Comparison of ENCODE assay signal across 21 cellular contexts in genomic region chr4:142475663-142476062, GRCh38.
DNase-seq lines count a peak whose midpoint lies in the region; ATAC-seq, FAIRE-seq and TF ChIP-seq lines count a peak whose summit lies in the region.
"Had no signal": no experiment of that assay in that cellular context is flagged by ENCODE, and none has a peak within 500 bp of the region (broad histone marks: within the 10 kb centered on the region; RNA-seq: fewer than 3 reads in every experiment).

No MANE protein-coding gene starts in this region.

- intact Hi-C loops in vagina (cut with DNase I), result no loop called here

- H3K9ac ChIP-seq in SK-N-SH (no peak overlapping the region), mesenchymal stem cell (ENCODE audit: low read length) (no peak overlapping the region)

- DNase-seq in HCEC 1CT (peak; percentile 28), SK-N-SH (no peak), fibroblast of gingiva (ENCODE audit: low read depth) (peak; percentile 67), mesenchymal stem cell (no peak), GM19238 (ENCODE audit: insufficient read length, low spot score) (no peak), vagina (ENCODE audit: extremely low spot score in 2 of 2) (no peak)
- DNase-seq: activated B cell treated with CpG ODN at 0.5 μM for 24 hours; activated CD8-positive, alpha-beta T cell treated with anti-CD3 and anti-CD28 coated beads, Interleukin-2, amount 10 ng/mL, durations not matched to agents 7 days and 5 days; COR-L47; effector memory CD4-positive, alpha-beta T cell; GF-D8; NCI-H1436 treated with DMSO at 0.1 percent for 48 hours; NCI-H446 treated with DMSO at 0.1 percent for 48 hours; occipital lobe; SHP77; sigmoid colon; stimulated activated CD4-positive, alpha-beta T cell treated with anti-CD3 and anti-CD28 coated beads, Interleukin-2, amount 100 ng/mL, for 48 hours had no signal

- H3K36me3 ChIP-seq in SK-N-SH (replicated peaks in 1 of 2; ENCODE audit: control insufficient read depth in 1 of 2, insufficient read depth in 2 of 2, low read length in 1 of 2) (no peaks in the 10 kb centered on the region), mesenchymal stem cell (ENCODE audit: control insufficient read depth in 1 of 2, insufficient read depth in 2 of 2, low read depth in 1 of 2, low read length in 2 of 2) (no peaks in the 10 kb centered on the region), vagina (no peaks in the 10 kb centered on the region)
- H3K36me3 ChIP-seq: sigmoid colon had no signal

- H3K4me1 ChIP-seq in SK-N-SH (ENCODE audit: control insufficient read depth in 1 of 2, insufficient read depth in 2 of 2, low read depth in 1 of 2, low read length in 1 of 2) (no peaks in the 10 kb centered on the region; a peak in 1 of 4 replicates), mesenchymal stem cell (ENCODE audit: control insufficient read depth, insufficient read depth, low read depth, low read length) (peaks cover 7% of the 10 kb centered on the region), vagina (no peaks in the 10 kb centered on the region)
- H3K4me1 ChIP-seq: sigmoid colon had no signal

- H3K27ac ChIP-seq in SK-N-SH (ENCODE audit: low read depth in 2 of 2, low read length in 1 of 2) (no peak overlapping the region), mesenchymal stem cell (ENCODE audit: low read length, poor library complexity, severe bottlenecking) (no peak overlapping the region), vagina (no peak overlapping the region)
- H3K27ac ChIP-seq: sigmoid colon had no signal

- H2BK12ac ChIP-seq in mesenchymal stem cell (ENCODE audit: low read length in 2 of 2), result no peak overlapping the region

- no peak overlapping the region for H2BK120ac ChIP-seq in mesenchymal stem cell (ENCODE audit: low read depth, low read length)

- H4K8ac ChIP-seq in mesenchymal stem cell (ENCODE audit: low read length), result no peak overlapping the region

- H4K91ac ChIP-seq in mesenchymal stem cell (ENCODE audit: low read length), result no peak overlapping the region

- no peak overlapping the region for H3K18ac ChIP-seq in mesenchymal stem cell (ENCODE audit: low read depth in 1 of 2, low read length in 2 of 2)

- no peak for TF ChIP-seq POLR2A in vagina (IDR thresholded peaks at IDR 0.05)

- TF ChIP-seq RAD21 in SK-N-SH (IDR thresholded peaks at IDR 0.05; ENCODE audit: low read length), result no peak

- CTCF ChIA-PET in SK-N-SH (lab: Yijun Ruan, JAX), result no interaction called here

- no peaks in the 10 kb centered on the region for H4K20me1 ChIP-seq in SK-N-SH (ENCODE audit: insufficient read depth)

- 68% methylated on average over 2 of the region's 2 CpGs for WGBS in SK-N-SH (ENCODE audit: low lambda C conversion rate)
- WGBS in mesenchymal stem cell, result no CpG with 5 or more reads among the region's 2 CpGs

- peak; percentile 88 for FAIRE-seq in A204.1 (lab: Jason Lieb, UNC)
- FAIRE-seq: frontal cortex had no signal

- no peak overlapping the region for H3K23ac ChIP-seq in mesenchymal stem cell (ENCODE audit: low read length in 2 of 2)

- no peak overlapping the region for H2AK5ac ChIP-seq in mesenchymal stem cell (ENCODE audit: low read length, severe bottlenecking)

- H3K4ac ChIP-seq in mesenchymal stem cell (ENCODE audit: low read depth in 1 of 2, low read length in 2 of 2), result no peak overlapping the region

- no peak for TF ChIP-seq CTCF in SK-N-SH (IDR thresholded peaks at IDR 0.05)
- TF ChIP-seq CTCF in vagina (IDR thresholded peaks at IDR 0.05), result no peak

- no peaks in the 10 kb centered on the region for H3K79me2 ChIP-seq in SK-N-SH (ENCODE audit: insufficient read depth)

- H2BK15ac ChIP-seq in mesenchymal stem cell (ENCODE audit: low read depth, poor library complexity, severe bottlenecking), result no peak overlapping the region

- H2BK5ac ChIP-seq in mesenchymal stem cell (ENCODE audit: low read depth, low read length, poor library complexity, severe bottlenecking), result no peak overlapping the region

- H2AFZ ChIP-seq in SK-N-SH (ENCODE audit: low read depth) (no peak overlapping the region), mesenchymal stem cell (ENCODE audit: low read depth, low read length) (no peak overlapping the region)

- H3K9me2 ChIP-seq in SK-N-SH, result no peaks in the 10 kb centered on the region; the same call in 1 of the 2 replicates

- POLR2A ChIA-PET in SK-N-SH (lab: Yijun Ruan, JAX), result no interaction called here

- H3K27me3 ChIP-seq in SK-N-SH (ENCODE audit: insufficient read depth) (no peaks in the 10 kb centered on the region), mesenchymal stem cell (ENCODE audit: control insufficient read depth in 1 of 2, insufficient read depth in 1 of 2, low read length in 2 of 2) (no peaks in the 10 kb centered on the region), vagina (no peaks in the 10 kb centered on the region)
- H3K27me3 ChIP-seq: sigmoid colon had no signal

- no peaks in the 10 kb centered on the region for H3F3A ChIP-seq in SK-N-SH (replicated peaks; ENCODE audit: insufficient read depth)

- H3K4me2 ChIP-seq in SK-N-SH (no peak overlapping the region), mesenchymal stem cell (ENCODE audit: low read length, poor library complexity, severe bottlenecking) (no peak overlapping the region)

- H3K79me1 ChIP-seq in mesenchymal stem cell (replicated peaks; ENCODE audit: low read length, poor library complexity, severe bottlenecking), result no peaks in the 10 kb centered on the region

- H3K14ac ChIP-seq in mesenchymal stem cell (ENCODE audit: low read length in 2 of 2), result no peak overlapping the region

- no peak for ATAC-seq in GM18867 (IDR thresholded peaks at IDR 0.05; ENCODE audit: unreplicated experiment)
- ATAC-seq: activated CD8-positive, alpha-beta T cell treated with anti-CD3 and anti-CD28 coated beads, Interleukin-2, amount 10 ng/mL, durations not matched to agents 7 days and 5 days; left lobe of liver had no signal

- H3K4me3 ChIP-seq in SK-N-SH (ENCODE audit: low read depth in 2 of 2, low read length in 1 of 2), result no peak overlapping the region
- H3K4me3 ChIP-seq in mesenchymal stem cell (ENCODE audit: insufficient read depth in 1 of 2, low read depth in 1 of 2, low read length in 2 of 2), result no peak overlapping the region
- no peak overlapping the region for H3K4me3 ChIP-seq in vagina
- H3K4me3 ChIP-seq: sigmoid colon had no signal

- TF ChIP-seq EP300 in SK-N-SH (IDR thresholded peaks at IDR 0.05; ENCODE audit: borderline replicate concordance in 1 of 2, low read depth in 1 of 2, low read length in 1 of 2), result no peak

- H3K9me3 ChIP-seq in SK-N-SH (no peaks in the 10 kb centered on the region), mesenchymal stem cell (ENCODE audit: control insufficient read depth, low read length) (no peaks in the 10 kb centered on the region), vagina (no peaks in the 10 kb centered on the region)
- H3K9me3 ChIP-seq: sigmoid colon had no signal

TF ChIP-seq in SK-N-SH, 30 proteins besides CTCF, POLR2A, EP300 and RAD21:
- no peak for TF ChIP-seq ELF1 (IDR thresholded peaks at IDR 0.05)
- TF ChIP-seq FOSL2 (IDR thresholded peaks at IDR 0.05; ENCODE audit: borderline replicate concordance, low read depth), result peak; percentile 52; the same call in 1 of the 2 replicates
- TF ChIP-seq, protein P1, sequence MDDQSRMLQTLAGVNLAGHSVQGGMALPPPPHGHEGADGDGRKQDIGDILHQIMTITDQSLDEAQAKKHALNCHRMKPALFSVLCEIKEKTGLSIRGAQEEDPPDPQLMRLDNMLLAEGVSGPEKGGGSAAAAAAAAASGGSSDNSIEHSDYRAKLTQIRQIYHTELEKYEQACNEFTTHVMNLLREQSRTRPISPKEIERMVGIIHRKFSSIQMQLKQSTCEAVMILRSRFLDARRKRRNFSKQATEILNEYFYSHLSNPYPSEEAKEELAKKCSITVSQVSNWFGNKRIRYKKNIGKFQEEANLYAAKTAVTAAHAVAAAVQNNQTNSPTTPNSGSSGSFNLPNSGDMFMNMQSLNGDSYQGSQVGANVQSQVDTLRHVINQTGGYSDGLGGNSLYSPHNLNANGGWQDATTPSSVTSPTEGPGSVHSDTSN (IDR thresholded peaks at IDR 0.05), result 0 out of 2 replicates have a peak, but pooled peaks have one; percentile 24
- TF ChIP-seq GATA2 (CRISPR knock-in tag; IDR thresholded peaks at IDR 0.05), result no peak

Comparison
In these comparisons a context has a peak if more than half of its experiments do, and no peak if none do; other contexts are left out.
1. DNase-seq: peak in HCEC 1CT (single experiment) and fibroblast of gingiva (single experiment); none in SK-N-SH (single experiment), mesenchymal stem cell (single experiment), GM19238 (single experiment) and vagina (0 of 2).